ENCODE assay signal across 8 cellular contexts in the genomic region with DNA sequence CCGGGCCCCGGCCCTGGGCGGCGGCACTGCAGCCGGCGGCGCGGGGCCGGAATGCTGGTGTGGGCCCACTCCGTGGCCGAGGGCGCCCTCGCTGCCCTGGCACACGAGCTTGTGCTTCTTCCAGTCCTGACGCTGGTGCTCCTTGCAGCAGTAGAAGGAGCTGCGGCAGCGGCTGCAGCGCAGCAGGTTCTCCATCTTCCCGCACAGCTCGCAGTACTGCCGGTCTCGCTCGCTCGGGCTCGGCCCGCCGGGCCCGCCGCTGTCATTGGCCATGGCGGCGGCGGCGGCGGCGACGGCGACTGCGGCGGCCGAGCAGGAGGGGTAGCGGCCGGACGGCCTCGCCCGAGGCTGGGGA. TPM values are rescaled to one million over a fixed set of nuclear protein-coding genes. Genes with fewer than 3 reads are reported as not detected.
A peak's percentile ranks its signal among the peaks of the same experiment; 100 is the strongest.
DNase-seq lines count a peak whose midpoint lies in the region; ATAC-seq, FAIRE-seq and TF ChIP-seq lines count a peak whose summit lies in the region.

No MANE protein-coding gene starts in this region.

- no peak overlapping the region for H3K9ac ChIP-seq in iPS-18a (ENCODE audit: low read length)

- H3K27ac ChIP-seq in A549 (peak overlapping the region; percentile 87 to 99), iPS-18a (ENCODE audit: low read length) (no peak overlapping the region), skin epidermis (peak overlapping the region; percentile 84 to 99 (median 96))

- H3K4me3 ChIP-seq in A549 (peak overlapping the region; percentile 80), iPS-18a (ENCODE audit: low read length) (peak overlapping the region; percentile 77), skin epidermis (peak overlapping the region; percentile 57 to 92 (median 82))

- no peak for FAIRE-seq in A549 (lab: Jason Lieb, UNC)

- TF ChIP-seq CTCF in A549 (IDR thresholded peaks at IDR 0.05) (no peak), GM13976 (IDR thresholded peaks at IDR 0.05; ENCODE audit: borderline replicate concordance, control extremely low read depth, extremely low read depth, insufficient read depth, missing control alignments) (no peak)

- H3K4me2 ChIP-seq in A549 = peak overlapping the region; percentile 87

- H3K36me3 ChIP-seq in iPS-18a (ENCODE audit: control insufficient read depth, low read depth, low read length) = no peaks in the 10 kb centered on the region

- TF ChIP-seq POLR2A in A549 (IDR thresholded peaks at IDR 0.05; ENCODE audit: low read length) = no peak

- peak; percentile 29 to 57 for ATAC-seq in A549
- ATAC-seq in HG02852 (IDR thresholded peaks at IDR 0.05; ENCODE audit: unreplicated experiment) = peak; percentile 31

- H3K4me1 ChIP-seq in A549 = peaks cover 28% of the 10 kb centered on the region
- peaks cover 14% of the 10 kb centered on the region for H3K4me1 ChIP-seq in iPS-18a (ENCODE audit: control insufficient read depth, low read depth, low read length)

- CTCF ChIA-PET in A549 (lab: Yijun Ruan, JAX) = interaction anchor here (0.8 to 2.3 kb wide), 8 partner anchors 17 to 117 kb away, joined by 3 to 7 read pairs (median 3); partner anchors contain the start of gene TSNAX

- TF ChIP-seq EP300 in A549 (IDR thresholded peaks at IDR 0.05) = no peak

- no peak for TF ChIP-seq RAD21 in A549 (conservative IDR thresholded peaks at IDR 0.05 in 1 of 2, IDR thresholded peaks at IDR 0.05 in 1 of 2)

- in situ Hi-C loops in GM13976 (cut with MboI; ENCODE audit: low sequenced_read_pairs, unreplicated experiment) = no loop called here

- DNase-seq in A549 (ENCODE audit: low read depth in 1 of 2, low spot score in 1 of 2) (no peak), GM13976 (ENCODE audit: low spot score) (peak; percentile 30), OCI-M1 (lab: John Stamatoyannopoulos, UW) (peak; percentile 69), astrocyte of the hippocampus (ENCODE audit: low read depth, low spot score) (peak; percentile 81), mesenteric fat pad (ENCODE audit: low spot score) (no peak)

- H3K27me3 ChIP-seq in iPS-18a (ENCODE audit: control insufficient read depth, insufficient read depth, low read length) = peaks cover 84% of the 10 kb centered on the region

- POLR2A ChIA-PET in A549 (lab: Yijun Ruan, JAX) = interaction anchor here (0.9 to 1.6 kb wide), 3 partner anchors 84 to 137 kb away, joined by 3 to 4 read pairs (median 3); partner anchors contain the start of genes EXOC8 and SPRTN

- H3K9me3 ChIP-seq in A549 = no peaks in the 10 kb centered on the region
- H3K9me3 ChIP-seq in iPS-18a (ENCODE audit: control insufficient read depth, low read depth, low read length) = no peaks in the 10 kb centered on the region

- 0% methylated on average over 10 of the region's 45 CpGs for WGBS in A549 (ENCODE audit: missing lambda C conversion rate)

TF ChIP-seq in A549, 52 proteins besides CTCF, POLR2A, EP300 and RAD21:
- TF ChIP-seq ZNF302 (CRISPR knock-in tag; IDR thresholded peaks at IDR 0.05) (no peak), PHF8 (IDR thresholded peaks at IDR 0.05; ENCODE audit: borderline replicate concordance, low read depth) (0 out of 2 replicates have a peak, but pooled peaks have one; percentile 47)
TF ChIP-seq in A549: peak in this region for 1.

RNA-seq across cellular contexts. Expression of gene EGLN1, which starts 0.5 kb away (rescaled TPM):
- 114 and 156 TPM in 2 replicates for polyA plus RNA-seq in A549 (2011; rRNA removed)
- polyA plus RNA-seq in A549 (2012; cell fraction: cytosol; rRNA removed) = 21.0 and 24.8 TPM in 2 replicates
- 13.2 and 15.3 TPM in 2 replicates for polyA plus RNA-seq in A549 (2012; cell fraction: nucleus; rRNA removed)
- polyA plus RNA-seq in A549 (2017; fragmentation: RNase III; extraction: RNeasy Plus Mini Kit Qiagen cat#74134 plus additional on column Dnase treatment) = 55.2 to 58.7 TPM (median 57.7 TPM) in 3 replicates
- polyA minus RNA-seq in A549 (2011; rRNA and poly(A)+ RNA removed) = 48.9 and 52.9 TPM in 2 replicates
- 32.3 TPM for total RNA-seq in mesenteric fat pad

Comparison
In these comparisons a context has a peak if more than half of its experiments do, and no peak if none do; other contexts are left out.
1. DNase-seq: peak in GM13976 (single experiment), OCI-M1 (single experiment) and astrocyte of the hippocampus (single experiment); none in A549 (0 of 2) and mesenteric fat pad (single experiment).
2. Peak in every context shown above with its lines, with median percentiles within 50 percentile points of each other: H3K4me3 ChIP-seq.